ENCODE assay signal across 6 cellular contexts in the genomic region with DNA sequence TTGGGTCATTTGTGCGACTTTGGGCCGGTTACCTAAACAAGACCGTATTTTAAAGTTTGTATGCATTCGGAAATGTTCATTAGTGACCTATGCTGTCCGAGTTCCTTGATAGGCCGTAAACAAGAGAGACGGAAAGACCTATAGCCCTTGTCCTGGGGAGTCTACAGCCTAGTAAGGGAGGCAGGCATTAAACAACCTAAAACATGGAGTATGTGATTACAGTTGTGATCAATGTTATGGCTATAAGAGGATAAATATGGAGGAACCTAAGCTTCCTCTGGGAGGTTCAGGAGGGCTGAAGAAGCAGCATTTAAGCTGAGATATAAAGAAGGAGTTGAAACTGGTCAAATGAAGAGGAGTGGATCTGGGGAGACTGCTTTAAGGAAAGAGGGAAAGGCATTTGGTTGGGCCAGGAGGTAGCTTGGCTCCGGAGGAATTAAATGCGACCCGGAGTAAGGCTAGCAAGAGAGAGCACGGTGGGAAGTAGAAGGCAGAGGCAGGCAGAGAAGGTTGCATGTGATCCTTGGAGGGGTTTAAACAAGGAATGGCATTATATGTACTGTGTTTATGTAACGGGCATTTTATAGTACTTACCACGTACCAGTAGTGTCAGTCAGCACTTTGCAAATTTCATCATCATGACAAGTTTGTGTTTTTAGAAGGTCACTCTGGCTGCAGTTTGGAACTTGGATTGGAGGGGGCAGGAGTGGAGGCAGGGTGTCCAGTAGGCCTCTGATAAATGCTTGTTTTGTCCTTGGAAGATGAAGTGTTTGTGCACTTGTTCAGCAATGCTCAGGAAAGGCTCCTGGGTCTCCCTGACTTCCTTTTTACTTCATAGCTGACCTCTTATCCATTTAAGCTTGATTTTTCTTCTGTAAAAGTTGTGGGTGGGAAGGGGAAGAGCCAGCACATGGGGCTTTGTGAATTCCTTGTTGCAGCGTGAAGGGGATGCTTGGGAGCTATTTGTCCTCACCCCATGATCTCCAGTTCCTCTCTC. TPM values are rescaled to one million over a fixed set of nuclear protein-coding genes. Genes with fewer than 3 reads are reported as not detected.
DNase-seq lines count a peak whose midpoint lies in the region; ATAC-seq and TF ChIP-seq lines count a peak whose summit lies in the region.

No MANE protein-coding gene starts in this region.

- H3K9me2 ChIP-seq in PC-3 (replicated peaks; ENCODE audit: low read length) = no peaks in the 10 kb centered on the region

- no peaks in the 10 kb centered on the region for H3K9me3 ChIP-seq in PC-3 (ENCODE audit: low read length)
- H3K9me3 ChIP-seq in right atrium auricular region = no peaks in the 10 kb centered on the region

- peak overlapping the region; percentile 75 for H3K4me2 ChIP-seq in PC-3 (ENCODE audit: low read length)

- peak overlapping the region; percentile 69 for H3K27ac ChIP-seq in PC-3 (ENCODE audit: low read length)
- peak overlapping the region; percentile 94 to 97 for H3K27ac ChIP-seq in right atrium auricular region

- no peaks in the 10 kb centered on the region for H3K36me3 Mint-ChIP-seq in type B pancreatic cell

- no peak; the same call in 1 of the 2 replicates for TF ChIP-seq CTCF in AG10803 (conservative IDR thresholded peaks at IDR 0.05; ENCODE audit: low read length)
- TF ChIP-seq CTCF in PC-3 (conservative IDR thresholded peaks at IDR 0.05; ENCODE audit: low read depth, low read length) = no peak
- no peak for TF ChIP-seq CTCF in right atrium auricular region (IDR thresholded peaks at IDR 0.05)
- TF ChIP-seq CTCF in type B pancreatic cell (conservative IDR thresholded peaks at IDR 0.05) = no peak

- POLR2A ChIA-PET in PC-3 (lab: Charles Lee; ENCODE audit: unreplicated experiment) = interaction anchor here (0.6 to 1.3 kb wide), 4 partner anchors 47 to 429 kb away, joined by 3 to 6 read pairs (median 5); a partner anchor contains a TSS

- CTCF ChIA-PET in PC-3 (lab: Charles Lee) = interaction anchor here (0.7 to 1.4 kb wide), 3 partner anchors 10 to 39 kb away, joined by 3 to 9 read pairs (median 4); a partner anchor contains a TSS

- peak overlapping the region; percentile 51 for H3K9ac ChIP-seq in PC-3 (ENCODE audit: low read length)

- BruUV-seq in PC-3 (replicated peaks; lab: Mats Ljungman, UMichigan) = TSS peak; percentile 53

- peaks cover 36% of the 10 kb centered on the region for H3K79me2 ChIP-seq in PC-3 (ENCODE audit: low read length)

- H3K4me1 ChIP-seq in PC-3 (ENCODE audit: insufficient read depth, low read length) = peaks cover 59% of the 10 kb centered on the region
- peaks cover 0 to 53% of the 10 kb centered on the region in 2 donors for H3K4me1 ChIP-seq in right atrium auricular region

- peak overlapping the region; percentile 92 for H3K4me3 Mint-ChIP-seq in type B pancreatic cell

- peak overlapping the region; percentile 44 for H3K4me3 ChIP-seq in AG10803 (ENCODE audit: low read length)
- no peak overlapping the region for H3K4me3 ChIP-seq in PC-3 (ENCODE audit: low read length)
- peak overlapping the region; percentile 20 to 78 for H3K4me3 ChIP-seq in right atrium auricular region

- H3K9me3 Mint-ChIP-seq in type B pancreatic cell = no peaks in the 10 kb centered on the region

- H3K27ac Mint-ChIP-seq in type B pancreatic cell = peak overlapping the region; percentile 83

- H3F3A ChIP-seq in PC-3 (ENCODE audit: low read length, unreplicated experiment) = no peaks in the 10 kb centered on the region

- intact Hi-C loops in PC-3 (cut with micrococcal nuclease) = loop anchor here (2.0 to 5.0 kb wide), 2 partner anchors 39 to 41 kb away; no protein-coding TSS in a partner anchor

- peak; percentile 85 for DNase-seq in AG10803 (ENCODE audit: low read depth)
- DNase-seq in PC-3 = peak; percentile 36
- DNase-seq in right atrium auricular region (ENCODE audit: low spot score) = no peak
- no peak for DNase-seq in type B pancreatic cell (ENCODE audit: extremely low spot score, unreplicated experiment)
- DNase-seq in NAMALWA (ENCODE audit: low spot score) = no peak
- DNase-seq in kidney tubule cell (ENCODE audit: low spot score) = no peak

- no peaks in the 10 kb centered on the region for H3K27me3 Mint-ChIP-seq in type B pancreatic cell

- no peak for ATAC-seq in PC-3

- H2AFZ ChIP-seq in PC-3 (ENCODE audit: low read length) = peak overlapping the region; percentile 56; the same call in 1 of the 2 replicates

- H4K20me1 ChIP-seq in PC-3 (ENCODE audit: low read length) = peaks cover 28% of the 10 kb centered on the region

- H3K27me3 ChIP-seq in PC-3 (ENCODE audit: low read length) (no peaks in the 10 kb centered on the region), right atrium auricular region (no peaks in the 10 kb centered on the region)

- H3K4me1 Mint-ChIP-seq in type B pancreatic cell (ENCODE audit: unreplicated experiment) = peaks cover 22% of the 10 kb centered on the region

- H3K36me3 ChIP-seq in PC-3 (ENCODE audit: low read depth, low read length) (no peaks in the 10 kb centered on the region), right atrium auricular region (no peaks in the 10 kb centered on the region)

RNA-seq across cellular contexts. Expression of a gene that starts 1.0 kb away (rescaled TPM):
- total RNA-seq in PC-3 (2014; rRNA removed) = 40.7 and 44.5 TPM in 2 replicates
- 10 to 100 TPM; 10.5 to 23.7 TPM for total RNA-seq in right atrium auricular region
- 7.8 and 16.2 TPM in 2 replicates for total RNA-seq in type B pancreatic cell (ENCODE audit: low replicate concordance)

RNA-seq across cellular contexts. Expression of a gene that starts 25.4 kb away (rescaled TPM):
- total RNA-seq in PC-3 (2014; rRNA removed) = 17.6 and 25.5 TPM in 2 replicates
- total RNA-seq in right atrium auricular region = 10 to 100 TPM in 1 of 2 donors, 1 to 10 TPM in 1; 8.5 to 26.5 TPM
- 16.8 and 43.7 TPM in 2 replicates for total RNA-seq in type B pancreatic cell (ENCODE audit: low replicate concordance)

RNA-seq across cellular contexts. Expression of a gene that starts 47.6 kb away (rescaled TPM):
- total RNA-seq in PC-3 (2014; rRNA removed) (18.7 and 19.4 TPM in 2 replicates), right atrium auricular region (10 to 100 TPM; 14.7 to 20.2 TPM), type B pancreatic cell (ENCODE audit: low replicate concordance) (18.7 and 19.3 TPM in 2 replicates)

RNA-seq across cellular contexts. Expression of a gene that starts 48.8 kb away (rescaled TPM):
- total RNA-seq in PC-3 (2014; rRNA removed) (13.1 and 15.0 TPM in 2 replicates), right atrium auricular region (10 to 100 TPM; 14.6 to 16.1 TPM), type B pancreatic cell (ENCODE audit: low replicate concordance) (25.6 and 28.8 TPM in 2 replicates)

RNA-seq across cellular contexts. Expression of a gene that starts 54.8 kb away (rescaled TPM):
- total RNA-seq in PC-3 (2014; rRNA removed) (6.5 and 12.9 TPM in 2 replicates), right atrium auricular region (10 to 100 TPM; 15.6 to 27.0 TPM), type B pancreatic cell (ENCODE audit: low replicate concordance) (9.0 and 15.8 TPM in 2 replicates)

Comparison
In these comparisons a context has a peak if more than half of its experiments do, and no peak if none do; other contexts are left out.
1. DNase-seq: peak in AG10803 (single experiment) and PC-3 (single experiment); none in right atrium auricular region (single experiment), type B pancreatic cell (single experiment), NAMALWA (single experiment) and kidney tubule cell (single experiment).